Comparison of ENCODE assay signal across 2 cellular contexts in genomic region chr6:133225560-133225959, GRCh38.
TF ChIP-seq lines count a peak whose summit lies in the region.

No MANE protein-coding gene starts in this region.

TF ChIP-seq in liver, 16 proteins besides CTCF, POLR2A, EP300 and RAD21 (continued from another document):
- TF ChIP-seq REST (IDR thresholded peaks at IDR 0.05) (no peak), HNF4G (IDR thresholded peaks at IDR 0.05) (no peak), SP1 (IDR thresholded peaks at IDR 0.05) (peak; percentile 30), YY1 (IDR thresholded peaks at IDR 0.05) (peak; percentile 47), NR2F2 (IDR thresholded peaks at IDR 0.05) (no peak), TAF1 (conservative IDR thresholded peaks at IDR 0.05) (no peak), RXRA (IDR thresholded peaks at IDR 0.05) (peak; percentile 25 to 75), EGR1 (IDR thresholded peaks at IDR 0.05; ENCODE audit: low read depth in 2 of 2) (no peak), JUND (IDR thresholded peaks at IDR 0.05) (peak; percentile 24 to 66), HNF4A (conservative IDR thresholded peaks at IDR 0.05) (peak; percentile 46 to 64), ATF3 (IDR thresholded peaks at IDR 0.05) (no peak), GABPA (IDR thresholded peaks at IDR 0.05 in 1 of 2, conservative IDR thresholded peaks at IDR 0.05 in 1 of 2) (no peak), MAX (IDR thresholded peaks at IDR 0.05) (peak; percentile 55), FOXA1 (IDR thresholded peaks at IDR 0.05) (peak; percentile 77), ZBTB33 (IDR thresholded peaks at IDR 0.05) (peak; percentile 43)

TF ChIP-seq in HepG2, 621 proteins besides CTCF, POLR2A, EP300 and RAD21 (continued from another document):
- TF ChIP-seq ZNF646 (CRISPR knock-in tag; IDR thresholded peaks at IDR 0.05) (no peak), ZSCAN25 (CRISPR knock-in tag; IDR thresholded peaks at IDR 0.05) (no peak), NFIC (IDR thresholded peaks at IDR 0.05; ENCODE audit: low read length) (no peak)
